18 cellular contexts compared by ENCODE assay signal in genomic region chr16:81071816-81072215, GRCh38. TPM values are rescaled to one million over a fixed set of nuclear protein-coding genes. Genes with fewer than 3 reads are reported as not detected.
A peak's percentile ranks its signal among the peaks of the same experiment; 100 is the strongest.
DNase-seq lines count a peak whose midpoint lies in the region; ATAC-seq and TF ChIP-seq lines count a peak whose summit lies in the region.
"Had no signal": no experiment of that assay in that cellular context is flagged by ENCODE, and none has a peak within 500 bp of the region (broad histone marks: within the 10 kb centered on the region; RNA-seq: fewer than 3 reads in every experiment).

No MANE protein-coding gene starts in this region.

- H3K4me3 Mint-ChIP-seq in endothelial cell (ENCODE audit: unreplicated experiment) = no peak overlapping the region
- H3K4me3 Mint-ChIP-seq: activated CD4-positive, alpha-beta T cell treated with anti-CD3 and anti-CD28 coated beads, Interleukin-2, amount 10 ng/mL, durations not matched to agents 7 days and 5 days; activated T-cell treated with anti-CD3 and anti-CD28 coated beads, Interleukin-2, amount 50 U/mL, for 24 hours; CD8-positive, alpha-beta T cell; naive B cell had no signal

- H3K27ac Mint-ChIP-seq in endothelial cell (ENCODE audit: unreplicated experiment) = no peak overlapping the region
- H3K27ac Mint-ChIP-seq: activated CD4-positive, alpha-beta T cell treated with anti-CD3 and anti-CD28 coated beads, Interleukin-2, amount 10 ng/mL, durations not matched to agents 7 days and 5 days; activated T-cell treated with anti-CD3 and anti-CD28 coated beads, Interleukin-2, amount 50 U/mL, for 24 hours; CD8-positive, alpha-beta T cell; naive B cell had no signal

- H3K9me3 Mint-ChIP-seq in endothelial cell (ENCODE audit: unreplicated experiment) = no peaks in the 10 kb centered on the region
- H3K9me3 Mint-ChIP-seq: activated CD4-positive, alpha-beta T cell treated with anti-CD3 and anti-CD28 coated beads, Interleukin-2, amount 10 ng/mL, durations not matched to agents 7 days and 5 days; activated T-cell treated with anti-CD3 and anti-CD28 coated beads, Interleukin-2, amount 50 U/mL, for 24 hours; CD8-positive, alpha-beta T cell; naive B cell had no signal

- DNase-seq in A172 (ENCODE audit: low spot score) (peak; percentile 57), HK-2 (ENCODE audit: unreplicated experiment) (peak; percentile 27), SK-MEL-5 (ENCODE audit: low read depth, low spot score) (peak; percentile 8), fibroblast of villous mesenchyme (ENCODE audit: low read depth) (peak; percentile 61), endothelial cell (ENCODE audit: low spot score) (no peak)
- DNase-seq: activated CD4-positive, alpha-beta T cell treated with anti-CD3 and anti-CD28 coated beads, Interleukin-2, amount 10 ng/mL, durations not matched to agents 7 days and 5 days; activated T-cell treated with anti-CD3 and anti-CD28 coated beads, Interleukin-2, amount 50 U/mL, for 24 hours; CD8-positive, alpha-beta T cell; cerebellar nuclear complex; left lung; naive B cell; SHP77 treated with DMSO at 0.1 percent for 48 hours; T-helper 9 cell had no signal

- ATAC-seq in GM21515 (IDR thresholded peaks at IDR 0.05; ENCODE audit: unreplicated experiment) (no peak), GM18909 (IDR thresholded peaks at IDR 0.05; ENCODE audit: poor library complexity, unreplicated experiment) (no peak), HG03565 (IDR thresholded peaks at IDR 0.05; ENCODE audit: unreplicated experiment) (no peak)
- ATAC-seq: A549; CD8-positive, alpha-beta T cell; left lung had no signal

- in situ Hi-C loops in SK-MEL-5 (cut with HindIII; ENCODE audit: low pct_unique_long_range_greater_than_20kb, low sequenced_read_pairs) = no loop called here

- no peak overlapping the region for H3K4me3 ChIP-seq in fibroblast of villous mesenchyme (ENCODE audit: low read depth, low read length)
- H3K4me3 ChIP-seq: A549, left lung had no signal

- no peak for TF ChIP-seq CTCF in fibroblast of villous mesenchyme (IDR thresholded peaks at IDR 0.05; ENCODE audit: insufficient read depth, low read depth, low read length)
- no peak for TF ChIP-seq CTCF in endothelial cell (IDR thresholded peaks at IDR 0.05; ENCODE audit: unreplicated experiment)

- H3K4me1 Mint-ChIP-seq in endothelial cell (ENCODE audit: unreplicated experiment) = no peaks in the 10 kb centered on the region
- H3K4me1 Mint-ChIP-seq: naive B cell had no signal

- no peaks in the 10 kb centered on the region for H3K36me3 Mint-ChIP-seq in endothelial cell (ENCODE audit: low read depth, unreplicated experiment)
- H3K36me3 Mint-ChIP-seq: CD8-positive, alpha-beta T cell had no signal

- peaks cover 2% of the 10 kb centered on the region for H3K27me3 Mint-ChIP-seq in endothelial cell (ENCODE audit: unreplicated experiment)
- H3K27me3 Mint-ChIP-seq: activated T-cell treated with anti-CD3 and anti-CD28 coated beads, Interleukin-2, amount 50 U/mL, for 24 hours; naive B cell had no signal

RNA-seq across cellular contexts. Expression of gene C16orf46, which starts 5.2 kb away (rescaled TPM):
- 0.65 and 2.0 TPM in 2 replicates for total RNA-seq in A172 (2014; rRNA removed; shearing (Covaris generic))
- 0.11 and 0.82 TPM in 2 replicates for total RNA-seq in SK-MEL-5 (2014; rRNA removed; shearing (Covaris generic))
- 0.10 and 0.34 TPM in 2 replicates for polyA plus RNA-seq in SK-MEL-5 (2015; cell fraction: cytosol; rRNA removed)
- polyA plus RNA-seq in SK-MEL-5 (2015; cell fraction: nucleus; rRNA removed) = 0.68 and 2.0 TPM in 2 replicates
- total RNA-seq in fibroblast of villous mesenchyme (0.86 and 0.97 TPM in 2 replicates), endothelial cell (ENCODE audit: unreplicated experiment) (0.18 TPM)
- total RNA-seq: endothelial cell of umbilical vein had no signal

RNA-seq across cellular contexts. Expression of gene GCSH, which starts 24.4 kb away (rescaled TPM):
- total RNA-seq in A172 (2014; rRNA removed; shearing (Covaris generic)) = 72.8 and 85.0 TPM in 2 replicates
- total RNA-seq in SK-MEL-5 (2014; rRNA removed; shearing (Covaris generic)) = 55.2 and 62.6 TPM in 2 replicates
- polyA plus RNA-seq in SK-MEL-5 (2015; cell fraction: cytosol; rRNA removed) = 56.4 and 62.3 TPM in 2 replicates
- polyA plus RNA-seq in SK-MEL-5 (2015; cell fraction: nucleus; rRNA removed) = 20.9 and 34.6 TPM in 2 replicates
- total RNA-seq in fibroblast of villous mesenchyme (14.5 and 21.2 TPM in 2 replicates), endothelial cell (ENCODE audit: unreplicated experiment) (30.3 TPM)

RNA-seq across cellular contexts. Expression of gene ATMIN, which starts 36.2 kb away (rescaled TPM):
- 59.9 and 62.1 TPM in 2 replicates for total RNA-seq in A172 (2014; rRNA removed; shearing (Covaris generic))
- 42.3 and 45.4 TPM in 2 replicates for total RNA-seq in SK-MEL-5 (2014; rRNA removed; shearing (Covaris generic))
- polyA plus RNA-seq in SK-MEL-5 (2015; cell fraction: cytosol; rRNA removed) = 26.6 and 37.4 TPM in 2 replicates
- 16.6 and 19.9 TPM in 2 replicates for polyA plus RNA-seq in SK-MEL-5 (2015; cell fraction: nucleus; rRNA removed)
- total RNA-seq in fibroblast of villous mesenchyme (36.4 and 54.0 TPM in 2 replicates), endothelial cell (ENCODE audit: unreplicated experiment) (33.2 TPM)
